Comparison of ENCODE assay signal across 23 cellular contexts in the genomic region with DNA sequence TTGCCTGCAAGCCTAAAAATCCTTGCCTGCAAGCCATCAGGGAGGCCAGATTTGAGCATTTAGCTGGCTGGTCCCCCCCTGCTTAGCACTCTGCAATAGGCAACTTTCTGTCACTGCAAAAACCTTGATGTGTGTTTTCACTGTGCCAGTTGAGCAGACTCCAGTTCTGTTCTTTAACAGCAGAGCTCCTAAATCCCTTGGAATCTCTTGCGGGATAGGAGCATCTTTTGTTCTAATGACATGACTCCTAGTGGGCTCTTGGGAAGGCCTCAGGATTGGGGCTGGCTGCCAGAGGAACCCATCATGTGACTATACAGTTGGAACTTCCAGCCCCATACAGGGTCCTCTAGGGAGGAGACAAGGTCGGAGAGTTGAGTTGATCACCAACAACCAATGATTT.
"Had no signal": no experiment of that assay in that cellular context is flagged by ENCODE, and none has a peak within 500 bp of the region (broad histone marks: within the 10 kb centered on the region; RNA-seq: fewer than 3 reads in every experiment).

No MANE protein-coding gene starts in this region.

- H3K36me3 ChIP-seq: esophagus muscularis mucosa, sigmoid colon, thoracic aorta, upper lobe of right lung, WERI-Rb-1 had no signal

- H3K4me3 ChIP-seq: esophagus muscularis mucosa, hepatocyte, mucosa of descending colon, sigmoid colon, thoracic aorta, upper lobe of right lung had no signal

- H3K4me3 Mint-ChIP-seq: activated naive CD8-positive, alpha-beta T cell treated with anti-CD3 and anti-CD28 coated beads for 36 hours; activated T-cell treated with anti-CD3 and anti-CD28 coated beads, Interleukin-2, amount 50 U/mL, for 24 hours; activated T-helper 17 cell treated with anti-CD3 and anti-CD28 coated beads, Interleukin-2, amount 50 U/mL, for 72 hours; memory B cell had no signal

- H3K4me1 ChIP-seq: sigmoid colon, upper lobe of right lung had no signal

- H3K27ac Mint-ChIP-seq: activated naive CD8-positive, alpha-beta T cell treated with anti-CD3 and anti-CD28 coated beads for 36 hours; activated T-cell treated with anti-CD3 and anti-CD28 coated beads, Interleukin-2, amount 50 U/mL, for 24 hours; activated T-helper 17 cell treated with anti-CD3 and anti-CD28 coated beads, Interleukin-2, amount 50 U/mL, for 72 hours; memory B cell had no signal

- H3K27ac ChIP-seq: esophagus muscularis mucosa, hepatocyte, sigmoid colon, thoracic aorta, upper lobe of right lung, WERI-Rb-1 had no signal

- H3K36me3 Mint-ChIP-seq: activated naive CD8-positive, alpha-beta T cell treated with anti-CD3 and anti-CD28 coated beads for 36 hours; memory B cell had no signal

- DNase-seq: activated CD4-positive, alpha-beta T cell treated with anti-CD3 and anti-CD28 coated beads for 1 hour; activated CD4-positive, alpha-beta T cell treated with anti-CD3 and anti-CD28 coated beads, Interleukin-2, amount 50 U/mL, for 4 hours; activated CD8-positive, alpha-beta memory T cell treated with anti-CD3 and anti-CD28 coated beads for 24 hours; activated CD8-positive, alpha-beta memory T cell treated with anti-CD3 and anti-CD28 coated beads, Interleukin-2, amount 50 U/mL, for 4 hours; activated naive CD4-positive, alpha-beta T cell; activated naive CD8-positive, alpha-beta T cell treated with anti-CD3 and anti-CD28 coated beads for 36 hours; activated T-cell treated with anti-CD3 and anti-CD28 coated beads, Interleukin-2, amount 50 U/mL, for 24 hours; central memory CD4-positive, alpha-beta T cell; effector memory CD4-positive, alpha-beta T cell; glutamatergic neuron; mucosa of descending colon; posterior cingulate gyrus; sigmoid colon; stimulated activated CD4-positive, alpha-beta T cell treated with anti-CD3 and anti-CD28 coated beads, Interleukin-4, amount 100 ng/mL, for 24 hours; stimulated activated naive CD4-positive, alpha-beta T cell treated with Interleukin-2 at 50 U/mL for 16 hours; T-helper 1 cell; upper lobe of right lung; WERI-Rb-1 had no signal

- H3K4me1 Mint-ChIP-seq: activated naive CD8-positive, alpha-beta T cell treated with anti-CD3 and anti-CD28 coated beads for 36 hours; activated T-helper 17 cell treated with anti-CD3 and anti-CD28 coated beads, Interleukin-2, amount 50 U/mL, for 72 hours; memory B cell had no signal

- H3K9me3 ChIP-seq: esophagus muscularis mucosa, mucosa of descending colon, sigmoid colon, thoracic aorta, upper lobe of right lung had no signal

- H3K79me2 ChIP-seq: hepatocyte had no signal

- H3K9me3 Mint-ChIP-seq: activated naive CD8-positive, alpha-beta T cell treated with anti-CD3 and anti-CD28 coated beads for 36 hours; activated T-cell treated with anti-CD3 and anti-CD28 coated beads, Interleukin-2, amount 50 U/mL, for 24 hours; activated T-helper 17 cell treated with anti-CD3 and anti-CD28 coated beads, Interleukin-2, amount 50 U/mL, for 72 hours; memory B cell had no signal

- H2AFZ ChIP-seq: hepatocyte had no signal

- H3K27me3 Mint-ChIP-seq: activated naive CD8-positive, alpha-beta T cell treated with anti-CD3 and anti-CD28 coated beads for 36 hours; activated T-cell treated with anti-CD3 and anti-CD28 coated beads, Interleukin-2, amount 50 U/mL, for 24 hours; activated T-helper 17 cell treated with anti-CD3 and anti-CD28 coated beads, Interleukin-2, amount 50 U/mL, for 72 hours had no signal

- ATAC-seq: activated T-helper 17 cell treated with anti-CD3 and anti-CD28 coated beads, Interleukin-2, amount 50 U/mL, for 72 hours; mucosa of descending colon; upper lobe of right lung had no signal

- H3K4me2 ChIP-seq: hepatocyte had no signal

- H3K27me3 ChIP-seq: esophagus muscularis mucosa, hepatocyte, sigmoid colon, upper lobe of right lung had no signal
